Comparison of ENCODE assay signal across 16 cellular contexts in genomic region chr3:139506792-139507191, GRCh38. TPM values are rescaled to one million over a fixed set of nuclear protein-coding genes. Genes with fewer than 3 reads are reported as not detected.
DNase-seq lines count a peak whose midpoint lies in the region; ATAC-seq and TF ChIP-seq lines count a peak whose summit lies in the region.
"Had no signal": no experiment of that assay in that cellular context is flagged by ENCODE, and none has a peak within 500 bp of the region (broad histone marks: within the 10 kb centered on the region; RNA-seq: fewer than 3 reads in every experiment).

No MANE protein-coding gene starts in this region.

- H3K9ac ChIP-seq in duodenal mucosa (ENCODE audit: low read depth in 1 of 2, low read length in 2 of 2): peak overlapping the region in 1 of 2 donors; percentile 8

- H3K4me1 ChIP-seq in duodenal mucosa (ENCODE audit: control insufficient read depth in 1 of 2, insufficient read depth in 2 of 2, low read length in 2 of 2): peaks cover 15 to 31% of the 10 kb centered on the region in 2 donors
- H3K4me1 ChIP-seq: SJSA1 had no signal

- H3K4me3 ChIP-seq in duodenal mucosa (ENCODE audit: low read depth in 1 of 2, low read length in 2 of 2): no peak overlapping the region
- H3K4me3 ChIP-seq: lung, SJSA1, skin epidermis had no signal

- H3K27me3 ChIP-seq in duodenal mucosa (ENCODE audit: control insufficient read depth in 1 of 2, insufficient read depth in 2 of 2, low read length in 2 of 2): no peaks in the 10 kb centered on the region
- H3K27me3 ChIP-seq: SJSA1 had no signal

- H3K36me3 ChIP-seq in duodenal mucosa (ENCODE audit: control insufficient read depth in 1 of 2, insufficient read depth in 2 of 2, low read length in 2 of 2): no peaks in the 10 kb centered on the region
- H3K36me3 ChIP-seq: SJSA1 had no signal

- no peak for ATAC-seq in HG03457 (IDR thresholded peaks at IDR 0.05; ENCODE audit: unreplicated experiment)
- ATAC-seq: esophagus mucosa; stimulated activated naive CD8-positive, alpha-beta T cell treated with anti-CD3 and anti-CD28 coated beads, Interleukin-15, Interleukin-2, amounts not matched to agents 100 U/mL and 50 U/mL, for 24 hours had no signal

- DNase-seq in LHCN-M2 (ENCODE audit: low read depth): peak; percentile 12
- DNase-seq in midbrain (lab: John Stamatoyannopoulos, UW): peak; percentile 70
- no peak for DNase-seq in SHP77 treated with DMSO at 0.1 percent for 48 hours (lab: John Stamatoyannopoulos, UW)
- no peak for DNase-seq in ecto neural progenitor cell (ENCODE audit: low spot score)
- no peak for DNase-seq in NCI-H1105 (lab: John Stamatoyannopoulos, UW)
- DNase-seq: activated CD4-positive, alpha-beta memory T cell treated with anti-CD3 and anti-CD28 coated beads, Interleukin-2, amount 10 ng/mL, durations not matched to agents 7 days and 5 days; NCI-H2107; stimulated activated naive CD8-positive, alpha-beta T cell treated with anti-CD3 and anti-CD28 coated beads, Interleukin-15, Interleukin-2, amounts not matched to agents 100 U/mL and 50 U/mL, for 24 hours had no signal

- no peaks in the 10 kb centered on the region for H3K9me3 ChIP-seq in duodenal mucosa (ENCODE audit: control insufficient read depth in 1 of 2, low read length in 2 of 2)
- H3K9me3 ChIP-seq: SJSA1 had no signal

- H3K27ac ChIP-seq in C4-2B (no peak overlapping the region), duodenal mucosa (ENCODE audit: low read depth, low read length) (peak overlapping the region; percentile 32)
- H3K27ac ChIP-seq: SJSA1, skin epidermis had no signal

- TF ChIP-seq CTCF in C4-2B (conservative IDR thresholded peaks at IDR 0.05): peak; percentile 17

RNA-seq across cellular contexts. Expression of gene RBP2, which starts 30.5 kb away (rescaled TPM):
- not detected in 2 replicates for total RNA-seq in LHCN-M2 (2014; rRNA removed)
- polyA plus RNA-seq in LHCN-M2 (2012): not detected
- total RNA-seq: activated CD4-positive, alpha-beta memory T cell treated with anti-CD3 and anti-CD28 coated beads, Interleukin-2, amount 10 ng/mL, durations not matched to agents 7 days and 5 days; chondrocyte; esophagus mucosa; SJSA1 had no signal

RNA-seq across cellular contexts. Expression of gene RBP1, which starts 32.8 kb away (rescaled TPM):
- not detected in 2 replicates for total RNA-seq in LHCN-M2 (2014; rRNA removed)
- 0.83 TPM for polyA plus RNA-seq in LHCN-M2 (2012)
- total RNA-seq: activated CD4-positive, alpha-beta memory T cell treated with anti-CD3 and anti-CD28 coated beads, Interleukin-2, amount 10 ng/mL, durations not matched to agents 7 days and 5 days had no signal

Comparison
In these comparisons a context has a peak if more than half of its experiments do, and no peak if none do; other contexts are left out.
1. DNase-seq: peak in LHCN-M2 (single experiment) and midbrain (single experiment); none in SHP77 treated with DMSO at 0.1 percent for 48 hours (single experiment), ecto neural progenitor cell (single experiment) and NCI-H1105 (single experiment).